20 cellular contexts compared by ENCODE assay signal in the genomic region with DNA sequence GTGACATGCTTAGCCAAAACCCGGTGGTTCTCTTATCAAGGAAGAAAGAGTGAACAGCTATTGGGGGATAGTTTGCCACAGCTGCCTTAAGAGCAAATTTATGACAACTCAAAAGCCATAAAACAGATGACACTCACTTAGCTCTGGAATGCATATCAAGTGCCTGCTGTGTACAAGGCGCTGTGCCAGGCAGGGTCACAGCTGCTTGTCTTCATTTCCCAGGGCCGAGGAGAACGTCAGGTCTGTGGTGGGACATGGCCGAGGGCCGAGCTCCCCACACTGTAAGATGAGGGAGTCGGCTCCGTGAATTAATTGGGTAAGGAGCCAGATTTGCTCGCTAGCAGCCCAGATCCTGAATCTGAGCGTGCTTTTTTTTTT. TPM values are rescaled to one million over a fixed set of nuclear protein-coding genes. Genes with fewer than 3 reads are reported as not detected.
DNase-seq lines count a peak whose midpoint lies in the region; ATAC-seq and TF ChIP-seq lines count a peak whose summit lies in the region.
"Had no signal": no experiment of that assay in that cellular context is flagged by ENCODE, and none has a peak within 500 bp of the region (broad histone marks: within the 10 kb centered on the region; RNA-seq: fewer than 3 reads in every experiment).

No MANE protein-coding gene starts in this region.

- in situ Hi-C loops in G401 (cut with HindIII; ENCODE audit: low sequenced_read_pairs) = no loop called here

- no peaks in the 10 kb centered on the region for H3K9me3 ChIP-seq in right cardiac atrium (ENCODE audit: control insufficient read depth, low read length)
- no peaks in the 10 kb centered on the region for H3K9me3 ChIP-seq in skeletal muscle satellite cell (replicated peaks; ENCODE audit: low read length)
- peaks cover 3% of the 10 kb centered on the region for H3K9me3 ChIP-seq in WERI-Rb-1 (ENCODE audit: severe bottlenecking)

- H3K9me3 Mint-ChIP-seq in activated T-helper 2 cell treated with anti-CD3 and anti-CD28 coated beads, Interferon-gamma antibody, Interleukin-2, Interleukin-4, amounts not matched to agents 10 μg/mL and 5 μg/mL and 100 μg/mL, durations not matched to agents 14 hours and 24 hours and 36 hours = no peaks in the 10 kb centered on the region
- H3K9me3 Mint-ChIP-seq: CD4-positive, CD25-positive, alpha-beta regulatory T cell; dendritic cell treated with granulocyte-macrophage colony-stimulating factor and Interleukin-4, amounts not matched to agents 40 ng/mL and 50 ng/mL, for 4 days; stimulated activated naive CD8-positive, alpha-beta T cell treated with anti-CD3 and anti-CD28 coated beads, Interleukin-15, amount 100 ng/mL, for 72 hours had no signal

- no peak overlapping the region for H3K4me3 Mint-ChIP-seq in activated T-helper 2 cell treated with anti-CD3 and anti-CD28 coated beads, Interferon-gamma antibody, Interleukin-2, Interleukin-4, amounts not matched to agents 10 μg/mL and 5 μg/mL and 100 μg/mL, durations not matched to agents 14 hours and 24 hours and 36 hours (ENCODE audit: low read depth)
- H3K4me3 Mint-ChIP-seq: activated naive CD8-positive, alpha-beta T cell; CD4-positive, CD25-positive, alpha-beta regulatory T cell; dendritic cell treated with granulocyte-macrophage colony-stimulating factor and Interleukin-4, amounts not matched to agents 40 ng/mL and 50 ng/mL, for 4 days; stimulated activated naive CD8-positive, alpha-beta T cell treated with anti-CD3 and anti-CD28 coated beads, Interleukin-15, amount 100 ng/mL, for 72 hours had no signal

- H3K27ac Mint-ChIP-seq in activated T-helper 2 cell treated with anti-CD3 and anti-CD28 coated beads, Interferon-gamma antibody, Interleukin-2, Interleukin-4, amounts not matched to agents 10 μg/mL and 5 μg/mL and 100 μg/mL, durations not matched to agents 14 hours and 24 hours and 36 hours = peak overlapping the region; percentile 7
- H3K27ac Mint-ChIP-seq: activated naive CD8-positive, alpha-beta T cell; dendritic cell treated with granulocyte-macrophage colony-stimulating factor and Interleukin-4, amounts not matched to agents 40 ng/mL and 50 ng/mL, for 4 days had no signal

- H3K27me3 Mint-ChIP-seq in activated T-helper 2 cell treated with anti-CD3 and anti-CD28 coated beads, Interferon-gamma antibody, Interleukin-2, Interleukin-4, amounts not matched to agents 10 μg/mL and 5 μg/mL and 100 μg/mL, durations not matched to agents 14 hours and 24 hours and 36 hours (ENCODE audit: low read depth) = no peaks in the 10 kb centered on the region
- H3K27me3 Mint-ChIP-seq: activated naive CD8-positive, alpha-beta T cell; CD4-positive, CD25-positive, alpha-beta regulatory T cell; dendritic cell treated with granulocyte-macrophage colony-stimulating factor and Interleukin-4, amounts not matched to agents 40 ng/mL and 50 ng/mL, for 4 days; stimulated activated naive CD8-positive, alpha-beta T cell treated with anti-CD3 and anti-CD28 coated beads, Interleukin-15, amount 100 ng/mL, for 72 hours had no signal

- peak; percentile 34 for DNase-seq in G401 (ENCODE audit: low spot score)
- no peak for DNase-seq in activated T-helper 2 cell treated with anti-CD3 and anti-CD28 coated beads, Interferon-gamma antibody, Interleukin-2, Interleukin-4, amounts not matched to agents 10 μg/mL and 5 μg/mL and 100 μg/mL, durations not matched to agents 14 hours and 24 hours and 36 hours (ENCODE audit: low spot score)
- peak; percentile 72 to 89 (median 88) for DNase-seq in right cardiac atrium
- no peak for DNase-seq in RKO (ENCODE audit: low spot score)
- DNase-seq in WERI-Rb-1 = no peak
- no peak for DNase-seq in ureter (ENCODE audit: low spot score)
- DNase-seq: CD4-positive, CD25-positive, alpha-beta regulatory T cell; KG1; NCI-H226; PC-9; stimulated activated CD4-positive, alpha-beta T cell treated with anti-CD3 and anti-CD28 coated beads, Interleukin-4, amount 100 ng/mL, for 4 hours; stimulated activated naive CD8-positive, alpha-beta T cell treated with anti-CD3 and anti-CD28 coated beads, Interleukin-15, amount 100 ng/mL, for 72 hours had no signal

- no peaks in the 10 kb centered on the region for H3K27me3 ChIP-seq in right cardiac atrium (ENCODE audit: control insufficient read depth, insufficient read depth)
- H3K27me3 ChIP-seq in skeletal muscle satellite cell (ENCODE audit: control insufficient read depth, insufficient read depth, low read length) = no peaks in the 10 kb centered on the region
- no peaks in the 10 kb centered on the region for H3K27me3 ChIP-seq in WERI-Rb-1 (ENCODE audit: insufficient read depth, low read depth, severe bottlenecking)

- peak overlapping the region; percentile 7 for H3K9ac ChIP-seq in skeletal muscle satellite cell (ENCODE audit: low read depth, low read length)

- H3K4me1 Mint-ChIP-seq in activated T-helper 2 cell treated with anti-CD3 and anti-CD28 coated beads, Interferon-gamma antibody, Interleukin-2, Interleukin-4, amounts not matched to agents 10 μg/mL and 5 μg/mL and 100 μg/mL, durations not matched to agents 14 hours and 24 hours and 36 hours (ENCODE audit: low read depth) = peaks cover 37% of the 10 kb centered on the region

- 45% methylated on average over 10 of the region's 10 CpGs for WGBS in right cardiac atrium

- peaks cover 39% of the 10 kb centered on the region for H3K36me3 Mint-ChIP-seq in activated T-helper 2 cell treated with anti-CD3 and anti-CD28 coated beads, Interferon-gamma antibody, Interleukin-2, Interleukin-4, amounts not matched to agents 10 μg/mL and 5 μg/mL and 100 μg/mL, durations not matched to agents 14 hours and 24 hours and 36 hours (ENCODE audit: low read depth)

- H3K4me1 ChIP-seq in right cardiac atrium (ENCODE audit: control insufficient read depth, insufficient read depth, low read length) (peaks cover 11% of the 10 kb centered on the region), skeletal muscle satellite cell (ENCODE audit: control insufficient read depth, insufficient read depth, low read length) (peaks cover 41% of the 10 kb centered on the region)

- ATAC-seq in right cardiac atrium = peak; percentile 85 to 86
- no peak for ATAC-seq in HG03520 (IDR thresholded peaks at IDR 0.05; ENCODE audit: unreplicated experiment)
- ATAC-seq: stimulated activated naive CD8-positive, alpha-beta T cell treated with anti-CD3 and anti-CD28 coated beads, Interleukin-15, amount 100 ng/mL, for 72 hours had no signal

- H3K36me3 ChIP-seq in skeletal muscle satellite cell (ENCODE audit: insufficient read depth, low read length) (no peaks in the 10 kb centered on the region), WERI-Rb-1 (peaks cover 76% of the 10 kb centered on the region)

- intact Hi-C loops in activated T-helper 2 cell treated with anti-CD3 and anti-CD28 coated beads, Interferon-gamma antibody, Interleukin-2, Interleukin-4, amounts not matched to agents 10 μg/mL and 5 μg/mL and 100 μg/mL, durations not matched to agents 14 hours and 24 hours and 36 hours (cut with micrococcal nuclease) = no loop called here
- intact Hi-C loops in right cardiac atrium (cut with DNase I) = no loop called here

- H3K27ac ChIP-seq in right cardiac atrium (ENCODE audit: low read length) = peak overlapping the region; percentile 19
- H3K27ac ChIP-seq in WERI-Rb-1 = no peak overlapping the region
- H3K27ac ChIP-seq: PC-9 had no signal

- H3K4me3 ChIP-seq in right cardiac atrium (ENCODE audit: low read length) = no peak overlapping the region
- no peak overlapping the region for H3K4me3 ChIP-seq in skeletal muscle satellite cell (ENCODE audit: low read length)
- H3K4me3 ChIP-seq in WERI-Rb-1 (ENCODE audit: low read depth, low read length) = no peak overlapping the region
- H3K4me3 ChIP-seq: PC-9 had no signal

- no peak for TF ChIP-seq CTCF in WERI-Rb-1 (IDR thresholded peaks at IDR 0.05; ENCODE audit: low read depth, low read length)

- peak overlapping the region; percentile 12 for H3K4me2 ChIP-seq in skeletal muscle satellite cell (ENCODE audit: low read length)
- H3K4me2 ChIP-seq: PC-9 had no signal

RNA-seq across cellular contexts. Expression of gene EEF2K, which starts 14.0 kb away (rescaled TPM):
- total RNA-seq in G401 (2014; rRNA removed; shearing (Covaris generic)) = 18.6 and 22.0 TPM in 2 replicates
- total RNA-seq in activated T-helper 2 cell treated with anti-CD3 and anti-CD28 coated beads, Interferon-gamma antibody, Interleukin-2, Interleukin-4, amounts not matched to agents 10 μg/mL and 5 μg/mL and 100 μg/mL, durations not matched to agents 14 hours and 24 hours and 36 hours = 40.4 and 41.0 TPM in 2 replicates
- total RNA-seq in right cardiac atrium (10 to 100 TPM; 28.1 to 38.3 (median 31.4) TPM), ureter (52.7 TPM)
- polyA plus RNA-seq in right cardiac atrium = 15.0 TPM
- total RNA-seq in skeletal muscle satellite cell (2012; rRNA removed) = 21.8 and 32.8 TPM in 2 replicates

RNA-seq across cellular contexts. Expression of gene SDR42E2, which starts 57.8 kb away (rescaled TPM):
- total RNA-seq in G401 (2014; rRNA removed; shearing (Covaris generic)) = not detected in 2 replicates
- total RNA-seq in activated T-helper 2 cell treated with anti-CD3 and anti-CD28 coated beads, Interferon-gamma antibody, Interleukin-2, Interleukin-4, amounts not matched to agents 10 μg/mL and 5 μg/mL and 100 μg/mL, durations not matched to agents 14 hours and 24 hours and 36 hours = 0.09 TPM in 1 of 2 replicates, not detected in the other
- total RNA-seq in right cardiac atrium = under 1 TPM in 1 of 4 donors, not detected in 3; 0.09 TPM
- not detected for polyA plus RNA-seq in right cardiac atrium
- total RNA-seq in skeletal muscle satellite cell (2012; rRNA removed) = not detected in 2 replicates
- 0.18 TPM for total RNA-seq in ureter
- total RNA-seq: frontal cortex; lower leg skin; PC-9; posterior vena cava; T-helper 2 cell treated with Interferon-gamma antibody and Interleukin-4, amounts not matched to agents 100 ng/mL and 5 ng/mL, for 36 hours had no signal

Comparison
In these comparisons a context has a peak if more than half of its experiments do, and no peak if none do; other contexts are left out.
1. DNase-seq: peak in G401 (single experiment) and right cardiac atrium (3 of 3); none in activated T-helper 2 cell treated with anti-CD3 and anti-CD28 coated beads, Interferon-gamma antibody, Interleukin-2, Interleukin-4, amounts not matched to agents 10 μg/mL and 5 μg/mL and 100 μg/mL, durations not matched to agents 14 hours and 24 hours and 36 hours (single experiment), RKO (single experiment), WERI-Rb-1 (single experiment) and ureter (single experiment).